10 cellular contexts compared by ENCODE assay signal in the genomic region with DNA sequence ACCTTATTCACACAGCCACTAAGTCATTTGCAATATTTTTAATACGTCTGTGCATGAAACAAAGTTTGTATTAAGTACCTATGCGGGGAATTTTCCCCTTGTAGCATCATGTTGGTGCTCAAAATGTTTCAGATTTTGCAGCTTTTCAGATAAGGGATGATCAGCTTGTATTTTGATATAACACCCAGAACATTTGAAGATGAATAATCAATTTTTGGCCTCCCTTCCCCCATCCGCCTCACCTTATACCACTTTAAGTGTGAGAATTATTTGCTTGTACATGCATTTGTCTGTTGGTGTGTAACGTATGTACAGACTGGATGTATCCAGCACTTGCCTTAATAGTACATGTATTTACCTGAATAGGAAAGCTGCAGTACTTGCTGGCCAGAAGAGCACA. TPM values are rescaled to one million over a fixed set of nuclear protein-coding genes. Genes with fewer than 3 reads are reported as not detected.
DNase-seq lines count a peak whose midpoint lies in the region; ATAC-seq, FAIRE-seq and TF ChIP-seq lines count a peak whose summit lies in the region.
"Had no signal": no experiment of that assay in that cellular context is flagged by ENCODE, and none has a peak within 500 bp of the region (broad histone marks: within the 10 kb centered on the region; RNA-seq: fewer than 3 reads in every experiment).

No MANE protein-coding gene starts in this region.

- TF ChIP-seq POLR2A in transverse colon (IDR thresholded peaks at IDR 0.05): no peak

- H3K27me3 ChIP-seq in keratinocyte (ENCODE audit: control insufficient read depth, extremely low read depth, insufficient read depth, low read length) (no peaks in the 10 kb centered on the region), transverse colon (no peaks in the 10 kb centered on the region)

- peak overlapping the region; percentile 48 for H3K27ac Mint-ChIP-seq in activated naive CD4-positive, alpha-beta T cell treated with anti-CD3 and anti-CD28 coated beads, Interleukin-2, amount 50 U/mL, for 24 hours
- H3K27ac Mint-ChIP-seq in activated naive CD4-positive, alpha-beta T cell treated with anti-CD3 and anti-CD28 coated beads, Interleukin-2, amount 50 U/mL, for 72 hours: peak overlapping the region in 1 of 2 donors; percentile 89
- H3K27ac Mint-ChIP-seq in activated T-helper 1 cell treated with anti-CD3 and anti-CD28 coated beads, Interleukin-12 subunit alpha, Interleukin-12 subunit beta, Interleukin-2, Interleukin-4 antibody, amounts not matched to agents 30 ng/mL and 10 ng/mL and 1 ng/mL, durations not matched to agents 14 hours and 24 hours and 36 hours: peak overlapping the region; percentile 32

- no peaks in the 10 kb centered on the region for H4K20me1 ChIP-seq in keratinocyte (ENCODE audit: control insufficient read depth, extremely low read depth, insufficient read depth, low read length)

- H3K4me3 ChIP-seq in keratinocyte (ENCODE audit: control insufficient read depth in 2 of 3, extremely low read depth in 1 of 3, insufficient read depth in 2 of 3, low read depth in 1 of 3, low read length in 3 of 3): peak overlapping the region; percentile 82 to 86 (median 86)
- H3K4me3 ChIP-seq in transverse colon: peak overlapping the region in 3 of 4 donors; percentile 76 to 94 (median 88)

- H3K9me1 ChIP-seq in keratinocyte (ENCODE audit: control insufficient read depth, extremely low read depth, insufficient read depth, low read length): no peaks in the 10 kb centered on the region

- H3K4me1 ChIP-seq in keratinocyte (ENCODE audit: control insufficient read depth, extremely low read depth, insufficient read depth, low read length): peaks cover 13% of the 10 kb centered on the region
- peaks cover 20 to 54% (median 37%) of the 10 kb centered on the region in 4 donors for H3K4me1 ChIP-seq in transverse colon

- H3K36me3 Mint-ChIP-seq in activated naive CD4-positive, alpha-beta T cell treated with anti-CD3 and anti-CD28 coated beads, Interleukin-2, amount 50 U/mL, for 24 hours: peaks cover 12% of the 10 kb centered on the region
- peaks cover 17 to 18% of the 10 kb centered on the region in 2 donors for H3K36me3 Mint-ChIP-seq in activated naive CD4-positive, alpha-beta T cell treated with anti-CD3 and anti-CD28 coated beads, Interleukin-2, amount 50 U/mL, for 72 hours
- peaks cover 12% of the 10 kb centered on the region for H3K36me3 Mint-ChIP-seq in activated T-helper 1 cell treated with anti-CD3 and anti-CD28 coated beads, Interleukin-12 subunit alpha, Interleukin-12 subunit beta, Interleukin-2, Interleukin-4 antibody, amounts not matched to agents 30 ng/mL and 10 ng/mL and 1 ng/mL, durations not matched to agents 14 hours and 24 hours and 36 hours (ENCODE audit: low read depth)

- dilution Hi-C loops in keratinocyte (cut with MboI; ENCODE audit: extremely low pct_ligation_motif_present, low sequenced_read_pairs): no loop called here

- H3K36me3 ChIP-seq in keratinocyte (ENCODE audit: control insufficient read depth in 2 of 2, extremely low read depth in 1 of 2, insufficient read depth in 2 of 2, low read length in 2 of 2): no peaks in the 10 kb centered on the region
- no peaks in the 10 kb centered on the region for H3K36me3 ChIP-seq in transverse colon

- no peak for FAIRE-seq in keratinocyte (lab: Jason Lieb, UNC)

- H3K4me2 ChIP-seq in keratinocyte (ENCODE audit: control insufficient read depth, extremely low read depth, insufficient read depth, low read depth, low read length): peak overlapping the region; percentile 98

- no peak for DNase-seq in activated naive CD4-positive, alpha-beta T cell treated with anti-CD3 and anti-CD28 coated beads, Interleukin-2, amount 50 U/mL, for 72 hours (ENCODE audit: low spot score in 2 of 2)
- DNase-seq in activated T-helper 1 cell treated with anti-CD3 and anti-CD28 coated beads, Interleukin-12 subunit alpha, Interleukin-12 subunit beta, Interleukin-2, Interleukin-4 antibody, amounts not matched to agents 30 ng/mL and 10 ng/mL and 1 ng/mL, durations not matched to agents 14 hours and 24 hours and 36 hours (ENCODE audit: low spot score): no peak
- DNase-seq in keratinocyte (ENCODE audit: low read depth, low spot score) (no peak), transverse colon (no peak), NCI-H226 (no peak), NCI-H524 treated with DMSO at 0.1 percent for 48 hours (lab: John Stamatoyannopoulos, UW) (no peak)
- DNase-seq: Caco-2, occipital lobe had no signal

- no peaks in the 10 kb centered on the region for H3K9me3 ChIP-seq in keratinocyte (ENCODE audit: control insufficient read depth, low read depth, low read length)
- H3K9me3 ChIP-seq in transverse colon: no peaks in the 10 kb centered on the region
- H3K9me3 ChIP-seq: Caco-2 had no signal

- ATAC-seq in activated naive CD4-positive, alpha-beta T cell treated with anti-CD3 and anti-CD28 coated beads, Interleukin-2, amount 50 U/mL, for 72 hours: no peak
- no peak for ATAC-seq in HG03432 (IDR thresholded peaks at IDR 0.05; ENCODE audit: unreplicated experiment)

- WGBS in transverse colon (ENCODE audit: low coverage in 1 of 2), 2 donors: 77 to 82% methylated on average over 4 of the region's 4 CpGs

- peaks cover 44% of the 10 kb centered on the region for H3K4me1 Mint-ChIP-seq in activated naive CD4-positive, alpha-beta T cell treated with anti-CD3 and anti-CD28 coated beads, Interleukin-2, amount 50 U/mL, for 24 hours
- peaks cover 39% of the 10 kb centered on the region for H3K4me1 Mint-ChIP-seq in activated T-helper 1 cell treated with anti-CD3 and anti-CD28 coated beads, Interleukin-12 subunit alpha, Interleukin-12 subunit beta, Interleukin-2, Interleukin-4 antibody, amounts not matched to agents 30 ng/mL and 10 ng/mL and 1 ng/mL, durations not matched to agents 14 hours and 24 hours and 36 hours (ENCODE audit: low read depth)

- intact Hi-C loops in activated T-helper 1 cell treated with anti-CD3 and anti-CD28 coated beads, Interleukin-12 subunit alpha, Interleukin-12 subunit beta, Interleukin-2, Interleukin-4 antibody, amounts not matched to agents 30 ng/mL and 10 ng/mL and 1 ng/mL, durations not matched to agents 14 hours and 24 hours and 36 hours (cut with micrococcal nuclease): loop anchor here (5.0 to 10.0 kb wide), 7 partner anchors 466 to 1696 kb away; a partner anchor contains a TSS
- intact Hi-C loops in transverse colon (cut with DNase I; ENCODE audit: low total_unique reads): loop anchor here (5.0 kb wide), 1 partner anchor 224 kb away; no protein-coding TSS in a partner anchor

- TF ChIP-seq CTCF in keratinocyte (optimal IDR thresholded peaks at IDR 0.05 in 1 of 3, IDR thresholded peaks at IDR 0.05 in 1 of 3, conservative IDR thresholded peaks at IDR 0.05 in 1 of 3; ENCODE audit: extremely low read depth in 1 of 3, insufficient read depth in 2 of 3, low read length in 3 of 3) (no peak), transverse colon (IDR thresholded peaks at IDR 0.05) (no peak)

- in situ Hi-C loops in transverse colon (cut with MboI; ENCODE audit: low pct_ligation_motif_present in 1 of 4, low pct_unique_long_range_greater_than_20kb in 1 of 4, low sequenced_read_pairs in 3 of 4): loop anchor here (10.0 to 25.0 kb wide), 6 partner anchors 222 to 626 kb away; a partner anchor contains a TSS

- no peaks in the 10 kb centered on the region for H3K9me3 Mint-ChIP-seq in activated naive CD4-positive, alpha-beta T cell treated with anti-CD3 and anti-CD28 coated beads, Interleukin-2, amount 50 U/mL, for 24 hours
- H3K9me3 Mint-ChIP-seq in activated naive CD4-positive, alpha-beta T cell treated with anti-CD3 and anti-CD28 coated beads, Interleukin-2, amount 50 U/mL, for 72 hours: no peaks in the 10 kb centered on the region
- H3K9me3 Mint-ChIP-seq in activated T-helper 1 cell treated with anti-CD3 and anti-CD28 coated beads, Interleukin-12 subunit alpha, Interleukin-12 subunit beta, Interleukin-2, Interleukin-4 antibody, amounts not matched to agents 30 ng/mL and 10 ng/mL and 1 ng/mL, durations not matched to agents 14 hours and 24 hours and 36 hours: no peaks in the 10 kb centered on the region

- H3K27me3 Mint-ChIP-seq in activated naive CD4-positive, alpha-beta T cell treated with anti-CD3 and anti-CD28 coated beads, Interleukin-2, amount 50 U/mL, for 24 hours: no peaks in the 10 kb centered on the region
- H3K27me3 Mint-ChIP-seq in activated T-helper 1 cell treated with anti-CD3 and anti-CD28 coated beads, Interleukin-12 subunit alpha, Interleukin-12 subunit beta, Interleukin-2, Interleukin-4 antibody, amounts not matched to agents 30 ng/mL and 10 ng/mL and 1 ng/mL, durations not matched to agents 14 hours and 24 hours and 36 hours (ENCODE audit: insufficient read depth): no peaks in the 10 kb centered on the region

- H3K27ac ChIP-seq in keratinocyte (ENCODE audit: control insufficient read depth, insufficient read depth, low read length): no peak overlapping the region
- peak overlapping the region; percentile 97 to 99 (median 98) for H3K27ac ChIP-seq in transverse colon

- peaks cover 3% of the 10 kb centered on the region for H3K79me2 ChIP-seq in keratinocyte (ENCODE audit: control insufficient read depth, insufficient read depth, low read length)

- H3K4me3 Mint-ChIP-seq in activated naive CD4-positive, alpha-beta T cell treated with anti-CD3 and anti-CD28 coated beads, Interleukin-2, amount 50 U/mL, for 24 hours: no peak overlapping the region
- H3K4me3 Mint-ChIP-seq in activated T-helper 1 cell treated with anti-CD3 and anti-CD28 coated beads, Interleukin-12 subunit alpha, Interleukin-12 subunit beta, Interleukin-2, Interleukin-4 antibody, amounts not matched to agents 30 ng/mL and 10 ng/mL and 1 ng/mL, durations not matched to agents 14 hours and 24 hours and 36 hours: no peak overlapping the region

- H2AFZ ChIP-seq in keratinocyte (ENCODE audit: control insufficient read depth, low read length): no peak overlapping the region

- TF ChIP-seq EP300 in transverse colon (IDR thresholded peaks at IDR 0.05; ENCODE audit: low read depth): no peak

- H3K9ac ChIP-seq in keratinocyte (ENCODE audit: control insufficient read depth, extremely low read depth, insufficient read depth, low read length): no peak overlapping the region

RNA-seq across cellular contexts. Expression of a gene that starts 1.7 kb away (rescaled TPM):
- 10 to 100 TPM; 16.4 to 30.4 TPM for total RNA-seq in activated naive CD4-positive, alpha-beta T cell treated with anti-CD3 and anti-CD28 coated beads, Interleukin-2, amount 50 U/mL, for 72 hours
- total RNA-seq in activated T-helper 1 cell treated with anti-CD3 and anti-CD28 coated beads, Interleukin-12 subunit alpha, Interleukin-12 subunit beta, Interleukin-2, Interleukin-4 antibody, amounts not matched to agents 30 ng/mL and 10 ng/mL and 1 ng/mL, durations not matched to agents 14 hours and 24 hours and 36 hours: 30.8 and 32.0 TPM in 2 replicates
- 2.6 to 5.4 TPM (median 3.9 TPM) in 3 replicates for polyA plus RNA-seq in keratinocyte
- polyA plus RNA-seq in keratinocyte (2011; ENCODE audit: low read depth): 6.2 TPM
- polyA plus RNA-seq in keratinocyte (2011; cell fraction: cytosol; rRNA removed): 2.2 and 3.7 TPM in 2 replicates
- polyA plus RNA-seq in keratinocyte (2011; cell fraction: nucleus; rRNA removed): 4.5 and 6.6 TPM in 2 replicates
- polyA plus RNA-seq in keratinocyte (2012; ENCODE audit: low replicate concordance): 3.4 and 4.7 TPM in 2 replicates
- polyA minus RNA-seq in keratinocyte: 0.39 to 13.6 TPM (median 5.9 TPM) in 3 replicates
- polyA minus RNA-seq in keratinocyte (2011; cell fraction: cytosol; rRNA and poly(A)+ RNA removed): 7.7 TPM
- polyA minus RNA-seq in keratinocyte (2011; cell fraction: nucleus; rRNA and poly(A)+ RNA removed): 8.7 and 19.9 TPM in 2 replicates
- total RNA-seq in transverse colon: 10 to 100 TPM in 3 of 4 donors, 1 to 10 TPM in 1; 8.0 to 27.6 (median 17.4) TPM
